12 cellular contexts compared by ENCODE assay signal in genomic region chr3:182609575-182610156, GRCh38.
DNase-seq lines count a peak whose midpoint lies in the region; ATAC-seq, FAIRE-seq and TF ChIP-seq lines count a peak whose summit lies in the region.
"Had no signal": no experiment of that assay in that cellular context is flagged by ENCODE, and none has a peak within 500 bp of the region (broad histone marks: within the 10 kb centered on the region; RNA-seq: fewer than 3 reads in every experiment).

No MANE protein-coding gene starts in this region.

- no peaks in the 10 kb centered on the region for H3K36me3 Mint-ChIP-seq in activated CD4-positive, alpha-beta memory T cell treated with anti-CD3 and anti-CD28 coated beads, Interleukin-2, amount 10 ng/mL, durations not matched to agents 7 days and 5 days (ENCODE audit: low read depth)
- H3K36me3 Mint-ChIP-seq: IgD-negative memory B cell had no signal

- no peak overlapping the region for H3K4me3 Mint-ChIP-seq in activated CD4-positive, alpha-beta memory T cell treated with anti-CD3 and anti-CD28 coated beads, Interleukin-2, amount 10 ng/mL, durations not matched to agents 7 days and 5 days
- H3K4me3 Mint-ChIP-seq: IgD-negative memory B cell had no signal

- H3K4me3 ChIP-seq in K562 (no peak overlapping the region), parathyroid adenoma (ENCODE audit: low read depth, low read length) (no peak overlapping the region)
- H3K4me3 ChIP-seq: adrenal gland had no signal

- DNase-seq in H4 (ENCODE audit: low spot score): peak; percentile 30
- peak; percentile 68 for DNase-seq in NCI-H146 (lab: John Stamatoyannopoulos, UW)
- DNase-seq in K562 (ENCODE audit: extremely low read depth in 1 of 4, low spot score in 3 of 4): no peak
- DNase-seq in EL: no peak
- DNase-seq in activated CD4-positive, alpha-beta memory T cell treated with anti-CD3 and anti-CD28 coated beads, Interleukin-2, amount 10 ng/mL, durations not matched to agents 7 days and 5 days: no peak
- DNase-seq in GM19240 (ENCODE audit: insufficient read length, low spot score): no peak
- DNase-seq: activated CD8-positive, alpha-beta memory T cell treated with anti-CD3 and anti-CD28 coated beads, Interleukin-2, amount 50 U/mL, for 4 hours; DND-41 had no signal

- no peaks in the 10 kb centered on the region for H3K9me3 ChIP-seq in K562 (replicated peaks; ENCODE audit: control insufficient read depth, insufficient read depth, low read depth, low read length)
- no peaks in the 10 kb centered on the region for H3K9me3 ChIP-seq in parathyroid adenoma (ENCODE audit: control insufficient read depth, low read length)
- H3K9me3 ChIP-seq: adrenal gland had no signal

- POLR2A ChIA-PET in K562 (lab: Yijun Ruan, JAX): no interaction called here
- POLR2A ChIA-PET in activated CD4-positive, alpha-beta memory T cell treated with anti-CD3 and anti-CD28 coated beads, Interleukin-2, amount 10 ng/mL, durations not matched to agents 7 days and 5 days (lab: Charles Lee): no interaction called here

- no peak overlapping the region for H3K9ac ChIP-seq in K562 (ENCODE audit: insufficient read depth in 1 of 2, low read depth in 2 of 2, low read length in 2 of 2)
- no peak overlapping the region for H3K9ac ChIP-seq in parathyroid adenoma

- no TSS peak for BruUV-seq in K562 (replicated peaks; lab: Mats Ljungman, UMichigan)

- in situ Hi-C loops in K562 (cut with MboI): loop anchor here (10.0 kb wide), 1 partner anchor 905 kb away; no protein-coding TSS in a partner anchor

- no peak overlapping the region for H3K4me2 ChIP-seq in K562 (ENCODE audit: insufficient read depth, low read length)
- no peak overlapping the region for H3K4me2 ChIP-seq in parathyroid adenoma (ENCODE audit: low read length)

- 0% methylated on average over 6 of the region's 6 CpGs for WGBS in K562 (ENCODE audit: insufficient coverage, low coverage, missing lambda C conversion rate)

- ATAC-seq in K562 (no peak), HG02870 (IDR thresholded peaks at IDR 0.05; ENCODE audit: unreplicated experiment) (no peak)

- intact Hi-C loops in K562 (cut with micrococcal nuclease): no loop called here

- H2AFZ ChIP-seq in K562 (ENCODE audit: low read depth, low read length): no peak overlapping the region
- peak overlapping the region; percentile 34 for H2AFZ ChIP-seq in parathyroid adenoma

- H3K79me2 ChIP-seq in K562 (ENCODE audit: control insufficient read depth, insufficient read depth, low read length): no peaks in the 10 kb centered on the region
- no peaks in the 10 kb centered on the region for H3K79me2 ChIP-seq in parathyroid adenoma

- FAIRE-seq in K562 (lab: Jason Lieb, UNC): no peak

- H3K27me3 Mint-ChIP-seq in activated CD4-positive, alpha-beta memory T cell treated with anti-CD3 and anti-CD28 coated beads, Interleukin-2, amount 10 ng/mL, durations not matched to agents 7 days and 5 days: peaks cover 6% of the 10 kb centered on the region

- H3K4me1 ChIP-seq in K562 (replicated peaks in 1 of 2; ENCODE audit: control insufficient read depth in 2 of 2, insufficient read depth in 2 of 2, low read length in 2 of 2) (no peaks in the 10 kb centered on the region), parathyroid adenoma (peaks cover 11% of the 10 kb centered on the region)
- H3K4me1 ChIP-seq: adrenal gland had no signal

- H3K27ac ChIP-seq in K562 (ENCODE audit: extremely low read depth, low read depth, low read length) (no peak overlapping the region), parathyroid adenoma (no peak overlapping the region)
- H3K27ac ChIP-seq: adrenal gland had no signal

- no peaks in the 10 kb centered on the region for H3K36me3 ChIP-seq in K562 (ENCODE audit: control insufficient read depth, insufficient read depth, low read length)
- no peaks in the 10 kb centered on the region for H3K36me3 ChIP-seq in parathyroid adenoma (ENCODE audit: control insufficient read depth, insufficient read depth, low read length)
- H3K36me3 ChIP-seq: adrenal gland had no signal

- TF ChIP-seq CTCF in K562 (IDR thresholded peaks at IDR 0.05 in 2 of 3, conservative IDR thresholded peaks at IDR 0.05 in 1 of 3; ENCODE audit: insufficient read depth in 2 of 3, low read depth in 1 of 3, low read length in 3 of 3): no peak
- no peak for TF ChIP-seq CTCF in parathyroid adenoma (IDR thresholded peaks at IDR 0.05)

- no peaks in the 10 kb centered on the region for H3K9me1 ChIP-seq in K562 (ENCODE audit: control insufficient read depth, insufficient read depth, low read length)

- CTCF ChIA-PET in K562 (lab: Yijun Ruan, JAX; ENCODE audit: low intra/inter-chr PET ratio): no interaction called here
- CTCF ChIA-PET in activated CD4-positive, alpha-beta memory T cell treated with anti-CD3 and anti-CD28 coated beads, Interleukin-2, amount 10 ng/mL, durations not matched to agents 7 days and 5 days (lab: Charles Lee): interaction anchor here (0.8 kb wide), 1 partner anchor 10 kb away, joined by 4 read pairs; no protein-coding TSS in a partner anchor

- no peak for TF ChIP-seq POLR2A in K562 (conservative IDR thresholded peaks at IDR 0.05)

- H3K27ac Mint-ChIP-seq in activated CD4-positive, alpha-beta memory T cell treated with anti-CD3 and anti-CD28 coated beads, Interleukin-2, amount 10 ng/mL, durations not matched to agents 7 days and 5 days: no peak overlapping the region
- H3K27ac Mint-ChIP-seq: IgD-negative memory B cell had no signal

- no peaks in the 10 kb centered on the region for H4K20me1 ChIP-seq in K562 (replicated peaks; ENCODE audit: control insufficient read depth, insufficient read depth, low read length)

- TF ChIP-seq RAD21 in K562 (CRISPR knock-in tag; conservative IDR thresholded peaks at IDR 0.05 in 1 of 2, IDR thresholded peaks at IDR 0.05 in 1 of 2): no peak

- no peak for TF ChIP-seq EP300 in K562 (IDR thresholded peaks at IDR 0.05; ENCODE audit: low read length)

- H3K27me3 ChIP-seq in K562 (ENCODE audit: control insufficient read depth in 2 of 2, insufficient read depth in 2 of 2, low read length in 2 of 2): 0 out of 5 replicates have a peak, but pooled peaks cover 0 to 2% of the 10 kb centered on the region in 2 experiments
- no peaks in the 10 kb centered on the region for H3K27me3 ChIP-seq in parathyroid adenoma (ENCODE audit: control insufficient read depth, insufficient read depth, low read length)
- H3K27me3 ChIP-seq: adrenal gland had no signal

- H3K4me1 Mint-ChIP-seq in activated CD4-positive, alpha-beta memory T cell treated with anti-CD3 and anti-CD28 coated beads, Interleukin-2, amount 10 ng/mL, durations not matched to agents 7 days and 5 days: no peaks in the 10 kb centered on the region
- H3K4me1 Mint-ChIP-seq: IgD-negative memory B cell had no signal

- no peaks in the 10 kb centered on the region for H3K9me3 Mint-ChIP-seq in activated CD4-positive, alpha-beta memory T cell treated with anti-CD3 and anti-CD28 coated beads, Interleukin-2, amount 10 ng/mL, durations not matched to agents 7 days and 5 days
- H3K9me3 Mint-ChIP-seq: IgD-negative memory B cell had no signal

TF ChIP-seq in K562, 482 proteins besides CTCF, POLR2A, EP300 and RAD21:
- TF ChIP-seq NR4A1 (CRISPR knock-in tag; IDR thresholded peaks at IDR 0.05) (no peak), NR4A1 (tag; IDR thresholded peaks at IDR 0.05) (no peak), NFIC (IDR thresholded peaks at IDR 0.05) (peak; percentile 50), ZBTB2 (IDR thresholded peaks at IDR 0.05) (no peak), HLTF (IDR thresholded peaks at IDR 0.05) (no peak)

Comparison
In these comparisons a context has a peak if more than half of its experiments do, and no peak if none do; other contexts are left out.
1. DNase-seq: peak in H4 (single experiment) and NCI-H146 (single experiment); none in K562 (0 of 4), EL (single experiment), activated CD4-positive, alpha-beta memory T cell treated with anti-CD3 and anti-CD28 coated beads, Interleukin-2, amount 10 ng/mL, durations not matched to agents 7 days and 5 days (single experiment) and GM19240 (single experiment).